Comparison of ENCODE assay signal across 14 cellular contexts in genomic region chr1:47998396-47998990, GRCh38. TPM values are rescaled to one million over a fixed set of nuclear protein-coding genes. Genes with fewer than 3 reads are reported as not detected.
DNase-seq lines count a peak whose midpoint lies in the region; ATAC-seq and TF ChIP-seq lines count a peak whose summit lies in the region.
"Had no signal": no experiment of that assay in that cellular context is flagged by ENCODE, and none has a peak within 500 bp of the region (broad histone marks: within the 10 kb centered on the region; RNA-seq: fewer than 3 reads in every experiment).

No MANE protein-coding gene starts in this region.

- H2AFZ ChIP-seq in GM23338 (no peak overlapping the region), osteoblast (ENCODE audit: low read length) (no peak overlapping the region)

- no peaks in the 10 kb centered on the region for H3K9me3 Mint-ChIP-seq in GM23338
- H3K9me3 Mint-ChIP-seq in T-cell, result no peaks in the 10 kb centered on the region
- H3K9me3 Mint-ChIP-seq in endothelial cell (ENCODE audit: unreplicated experiment), result no peaks in the 10 kb centered on the region
- H3K9me3 Mint-ChIP-seq: IgD-negative memory B cell had no signal

- peak overlapping the region; percentile 48 for H3K4me3 ChIP-seq in GM23338
- H3K4me3 ChIP-seq in osteoblast (ENCODE audit: insufficient read depth, low read length), result no peak overlapping the region
- no peak overlapping the region for H3K4me3 ChIP-seq in lower lobe of right lung

- ATAC-seq in GM23338, result peak; percentile 9; the same call in 1 of the 3 replicates
- no peak for ATAC-seq in T-cell (replicated peaks in 1 of 4)
- ATAC-seq in lower lobe of right lung, result no peak
- no peak for ATAC-seq in HG03565 (IDR thresholded peaks at IDR 0.05; ENCODE audit: unreplicated experiment)

- H3K4me3 Mint-ChIP-seq in GM23338 (peak overlapping the region; percentile 70; the same call in 1 of the 3 replicates), T-cell (peak overlapping the region in 2 of 3 donors; percentile 47 to 61), endothelial cell (ENCODE audit: unreplicated experiment) (peak overlapping the region; percentile 85)

- peaks cover 24% of the 10 kb centered on the region for H3K27me3 Mint-ChIP-seq in GM23338 (ENCODE audit: insufficient read depth, low read depth, poor library complexity)
- H3K27me3 Mint-ChIP-seq in T-cell, result peaks cover 49 to 50% of the 10 kb centered on the region in 2 donors
- H3K27me3 Mint-ChIP-seq in endothelial cell (ENCODE audit: unreplicated experiment), result peaks cover 14% of the 10 kb centered on the region

- H3K27me3 ChIP-seq in GM23338 (ENCODE audit: insufficient read depth) (peaks cover 40% of the 10 kb centered on the region), osteoblast (ENCODE audit: insufficient read depth, low read length) (peaks cover 53% of the 10 kb centered on the region), lower lobe of right lung (ENCODE audit: low read depth) (peaks cover 35% of the 10 kb centered on the region)

- H4K20me1 ChIP-seq in GM23338 (replicated peaks; ENCODE audit: insufficient read depth) (no peaks in the 10 kb centered on the region), osteoblast (ENCODE audit: insufficient read depth, low read length) (no peaks in the 10 kb centered on the region)

- H3K9me3 ChIP-seq in osteoblast (ENCODE audit: low read depth, low read length) (no peaks in the 10 kb centered on the region), lower lobe of right lung (no peaks in the 10 kb centered on the region)

- no peaks in the 10 kb centered on the region for H3K9me2 ChIP-seq in GM23338 (ENCODE audit: insufficient read depth)

- H3F3A ChIP-seq in GM23338 (replicated peaks; ENCODE audit: low read depth), result no peaks in the 10 kb centered on the region

- H3K27ac Mint-ChIP-seq in GM23338 (no peak overlapping the region), T-cell (no peak overlapping the region), endothelial cell (ENCODE audit: unreplicated experiment) (no peak overlapping the region)
- H3K27ac Mint-ChIP-seq: CD4-positive, CD25-positive, alpha-beta regulatory T cell; IgD-negative memory B cell had no signal

- H3K4me2 ChIP-seq in GM23338, result peak overlapping the region; percentile 71
- H3K4me2 ChIP-seq in osteoblast (ENCODE audit: insufficient read depth, low read length), result no peak overlapping the region

- POLR2A ChIA-PET in T-cell (lab: Charles Lee), result no interaction called here

- CTCF ChIA-PET in T-cell (lab: Charles Lee), result interaction anchor here (0.5 to 1.1 kb wide), 4 partner anchors 9 to 292 kb away, joined by 3 to 4 read pairs (median 4); no protein-coding TSS in a partner anchor

- no peaks in the 10 kb centered on the region for H3K36me3 ChIP-seq in GM23338 (ENCODE audit: insufficient read depth)
- no peaks in the 10 kb centered on the region for H3K36me3 ChIP-seq in osteoblast (ENCODE audit: insufficient read depth, low read length)
- no peaks in the 10 kb centered on the region for H3K36me3 ChIP-seq in lower lobe of right lung

- H3K79me2 ChIP-seq in GM23338 (replicated peaks; ENCODE audit: insufficient read depth) (peaks cover 4% of the 10 kb centered on the region; the same call in 1 of the 2 replicates), osteoblast (ENCODE audit: insufficient read depth, low read length) (no peaks in the 10 kb centered on the region)

- intact Hi-C loops in lower lobe of right lung (cut with DNase I), result no loop called here

- H3K4me1 ChIP-seq in GM23338 (ENCODE audit: insufficient read depth), result peaks cover 27% of the 10 kb centered on the region
- peaks cover 3% of the 10 kb centered on the region for H3K4me1 ChIP-seq in osteoblast (ENCODE audit: insufficient read depth, low read length)
- H3K4me1 ChIP-seq in lower lobe of right lung, result no peaks in the 10 kb centered on the region

- TF ChIP-seq CTCF in GM23338 (conservative IDR thresholded peaks at IDR 0.05; ENCODE audit: low read depth in 2 of 2) (0 out of 4 replicates have a peak, but pooled peaks of 1 of the 2 experiments have one; percentile 12), endothelial cell (IDR thresholded peaks at IDR 0.05; ENCODE audit: unreplicated experiment) (no peak), osteoblast (IDR thresholded peaks at IDR 0.05; ENCODE audit: extremely low read depth, low read depth, low read length) (no peak), lower lobe of right lung (IDR thresholded peaks at IDR 0.05) (no peak)

- H3K4me1 Mint-ChIP-seq in GM23338 (peaks cover 43% of the 10 kb centered on the region), T-cell (peaks cover 8 to 11% (median 9%) of the 10 kb centered on the region in 3 donors), endothelial cell (ENCODE audit: unreplicated experiment) (peaks cover 7% of the 10 kb centered on the region)

- peaks cover 2% of the 10 kb centered on the region; the same call in 2 of the 3 replicates for H3K36me3 Mint-ChIP-seq in GM23338 (ENCODE audit: low read depth)
- H3K36me3 Mint-ChIP-seq in T-cell, result no peaks in the 10 kb centered on the region
- H3K36me3 Mint-ChIP-seq in endothelial cell (ENCODE audit: low read depth, unreplicated experiment), result no peaks in the 10 kb centered on the region
- H3K36me3 Mint-ChIP-seq: CD4-positive, CD25-positive, alpha-beta regulatory T cell; IgD-negative memory B cell had no signal

- H3K27ac ChIP-seq in GM23338 (ENCODE audit: low read depth) (no peak overlapping the region), osteoblast (ENCODE audit: low read depth, low read length) (no peak overlapping the region), lower lobe of right lung (no peak overlapping the region)

- DNase-seq in GM23338 (ENCODE audit: low spot score), result peak; percentile 43
- DNase-seq in T-cell, result no peak
- no peak for DNase-seq in endothelial cell (ENCODE audit: low spot score)
- DNase-seq in osteoblast (ENCODE audit: insufficient read length, low spot score, missing footprints), result peak; percentile 85
- no peak for DNase-seq in GF-D8 (lab: John Stamatoyannopoulos, UW)
- no peak for DNase-seq in SW 1271 (lab: John Stamatoyannopoulos, UW)
- DNase-seq in lower lobe of right lung, result no peak
- DNase-seq: MV-4-11, NCI-H1417 treated with DMSO at 0.1 percent for 48 hours, NCI-H524 treated with DMSO at 0.1 percent for 48 hours had no signal

TF ChIP-seq in GM23338, 12 proteins besides CTCF, POLR2A, EP300 and RAD21:
- TF ChIP-seq POLR2AphosphoS5 (IDR thresholded peaks at IDR 0.05; ENCODE audit: low read depth) (no peak), NANOG (IDR thresholded peaks at IDR 0.05; ENCODE audit: borderline replicate concordance) (no peak), JUNB (IDR thresholded peaks at IDR 0.05; ENCODE audit: unreplicated experiment) (no peak)

RNA-seq across cellular contexts. Expression of gene TRABD2B, which starts 1.3 kb away (rescaled TPM):
- total RNA-seq in GM23338 (2014; rRNA removed; shearing (Covaris generic)), result 0.89 and 1.6 TPM in 2 replicates
- polyA plus RNA-seq in GM23338 (2016; fragmentation: Nextera tagmentation; extraction: Ambion mirVana), result 2.0 and 2.2 TPM in 2 replicates
- not detected for total RNA-seq in T-cell
- total RNA-seq in endothelial cell (ENCODE audit: unreplicated experiment), result 1.0 TPM
- total RNA-seq in osteoblast, result under 0.01 TPM in 2 replicates
- 1.8 TPM for total RNA-seq in lower lobe of right lung
- total RNA-seq: CD4-positive, CD25-positive, alpha-beta regulatory T cell; LHCN-M2 had no signal
- polyA plus RNA-seq: CD4-positive, CD25-positive, alpha-beta regulatory T cell; IgD-negative memory B cell had no signal

Comparison
In these comparisons a context has a peak if more than half of its experiments do, and no peak if none do; other contexts are left out.
1. DNase-seq: peak in GM23338 (single experiment) and osteoblast (single experiment); none in T-cell (0 of 34), endothelial cell (single experiment), GF-D8 (single experiment), SW 1271 (0 of 2) and lower lobe of right lung (single experiment).
2. Peak in every context shown above with its lines, with median percentiles within 50 percentile points of each other: H3K4me3 Mint-ChIP-seq.